17 cellular contexts compared by ENCODE assay signal in the genomic region with DNA sequence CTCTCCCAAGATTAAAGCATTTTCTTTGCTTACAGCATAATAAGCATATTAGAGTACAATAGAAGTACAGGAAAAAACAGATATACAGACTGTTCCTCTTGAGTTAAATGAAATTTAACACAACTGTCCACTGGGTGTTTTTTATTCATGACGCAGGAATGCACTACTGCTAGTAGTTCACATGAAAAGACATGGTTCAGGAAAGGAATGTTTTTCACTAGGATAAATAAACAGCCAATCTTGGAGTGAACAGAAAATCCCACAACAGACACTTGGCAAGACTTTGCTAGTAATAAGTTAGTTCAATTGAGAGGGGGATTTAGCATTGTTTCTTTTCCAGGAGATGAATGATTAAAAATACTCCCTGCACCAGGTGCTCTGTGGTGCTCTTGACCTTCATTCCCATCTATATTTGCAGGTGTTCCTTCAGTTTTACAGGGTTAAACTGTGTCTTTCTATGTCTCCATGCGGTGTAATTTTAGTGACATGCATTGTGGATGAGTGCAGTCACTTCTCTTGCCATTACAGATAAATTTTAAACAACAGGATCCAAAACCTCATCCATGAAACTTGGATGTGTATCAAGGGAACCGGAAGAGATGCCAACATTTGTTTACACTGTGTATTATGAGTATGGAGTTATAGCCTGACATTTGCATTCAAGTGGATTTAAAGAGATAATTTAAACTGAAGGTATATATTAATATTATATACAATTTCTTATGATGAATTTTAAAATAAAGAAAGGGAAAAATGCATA.
DNase-seq lines count a peak whose midpoint lies in the region; ATAC-seq, FAIRE-seq and TF ChIP-seq lines count a peak whose summit lies in the region.
"Had no signal": no experiment of that assay in that cellular context is flagged by ENCODE, and none has a peak within 500 bp of the region (broad histone marks: within the 10 kb centered on the region; RNA-seq: fewer than 3 reads in every experiment).

No MANE protein-coding gene starts in this region.

- no TSS peak for BruUV-seq in HepG2 (replicated peaks; lab: Mats Ljungman, UMichigan)

- TF ChIP-seq EP300 in HepG2 (IDR thresholded peaks at IDR 0.05; ENCODE audit: low read depth in 2 of 2, low read length in 2 of 2) = no peak
- TF ChIP-seq EP300 in HepG2 (CRISPR knock-in tag; IDR thresholded peaks at IDR 0.05; ENCODE audit: borderline replicate concordance) = no peak

- no peak overlapping the region for H3K4ac ChIP-seq in mesenchymal stem cell (ENCODE audit: low read depth in 1 of 2, low read length in 2 of 2)

- H3K79me2 ChIP-seq in astrocyte (ENCODE audit: insufficient read depth, low read length) (no peaks in the 10 kb centered on the region), HepG2 (ENCODE audit: insufficient read depth, low read length) (no peaks in the 10 kb centered on the region)

- peaks cover 5% of the 10 kb centered on the region for H3K9me3 Mint-ChIP-seq in astrocyte (ENCODE audit: unreplicated experiment)

- no peaks in the 10 kb centered on the region for H3K79me1 ChIP-seq in mesenchymal stem cell (replicated peaks; ENCODE audit: low read length, poor library complexity, severe bottlenecking)

- CTCF ChIA-PET in HEK293T (lab: Yijun Ruan, JAX) = no interaction called here
- CTCF ChIA-PET in HepG2 (lab: Yijun Ruan, JAX; ENCODE audit: low intra/inter-chr PET ratio, low total read pairs) = no interaction called here

- H2AK5ac ChIP-seq in mesenchymal stem cell (ENCODE audit: low read length, severe bottlenecking) = no peak overlapping the region

- H3K27ac Mint-ChIP-seq in astrocyte (ENCODE audit: unreplicated experiment) = no peak overlapping the region

- H3K4me3 ChIP-seq in astrocyte (ENCODE audit: insufficient read depth, low read depth, low read length) (no peak overlapping the region), mesenchymal stem cell (ENCODE audit: insufficient read depth in 1 of 2, low read depth in 1 of 2, low read length in 2 of 2) (no peak overlapping the region), HepG2 (replicated peaks in 1 of 3; ENCODE audit: insufficient read depth in 1 of 3, low read depth in 2 of 3, low read length in 3 of 3) (no peak overlapping the region)
- H3K4me3 ChIP-seq: BLaER1 treated with 17β-estradiol and CSF1 and Interleukin-3, amounts not matched to agents 10 nM and 100 nM had no signal

- FAIRE-seq in astrocyte (lab: Jason Lieb, UNC) (no peak), HepG2 (lab: Jason Lieb, UNC) (no peak)
- FAIRE-seq: A204.1, HTR-8/SVneo had no signal

- H3K18ac ChIP-seq in mesenchymal stem cell (ENCODE audit: low read depth in 1 of 2, low read length in 2 of 2) = no peak overlapping the region

- TF ChIP-seq CTCF in astrocyte (IDR thresholded peaks at IDR 0.05; ENCODE audit: insufficient read depth, low read depth, low read length) (no peak), HepG2 (CRISPR knock-in tag; IDR thresholded peaks at IDR 0.05) (no peak)

- intact Hi-C loops in HepG2 (cut with micrococcal nuclease; ENCODE audit: unreplicated experiment) = no loop called here

- POLR2A ChIA-PET in HEK293T (lab: Yijun Ruan, JAX) (no interaction called here), HepG2 (lab: Yijun Ruan, JAX) (no interaction called here)

- no peak overlapping the region for H3K23ac ChIP-seq in mesenchymal stem cell (ENCODE audit: low read length in 2 of 2)

- H3K4me2 ChIP-seq in astrocyte (ENCODE audit: low read length) (no peak overlapping the region), mesenchymal stem cell (ENCODE audit: low read length, poor library complexity, severe bottlenecking) (no peak overlapping the region), HepG2 (ENCODE audit: low read depth, low read length) (no peak overlapping the region)
- H3K4me2 ChIP-seq: BLaER1 treated with 17β-estradiol and CSF1 and Interleukin-3, amounts not matched to agents 10 nM and 100 nM had no signal

- H3K4me1 Mint-ChIP-seq in astrocyte (ENCODE audit: low read depth, unreplicated experiment) = no peaks in the 10 kb centered on the region

- H3K9ac ChIP-seq in astrocyte (ENCODE audit: low read length) (no peak overlapping the region), mesenchymal stem cell (ENCODE audit: low read length) (no peak overlapping the region), HepG2 (ENCODE audit: insufficient read depth, low read depth, low read length) (no peak overlapping the region)
- H3K9ac ChIP-seq: BLaER1 treated with 17β-estradiol and CSF1 and Interleukin-3, amounts not matched to agents 10 nM and 100 nM had no signal

- no peak overlapping the region for H4K91ac ChIP-seq in mesenchymal stem cell (ENCODE audit: low read length)

- no peak overlapping the region for H4K8ac ChIP-seq in mesenchymal stem cell (ENCODE audit: low read length)

- H3K4me3 Mint-ChIP-seq in astrocyte (ENCODE audit: unreplicated experiment) = no peak overlapping the region

- TF ChIP-seq RAD21 in HepG2 (CRISPR knock-in tag; IDR thresholded peaks at IDR 0.05) = no peak

- no peak for TF ChIP-seq POLR2A in HepG2 (IDR thresholded peaks at IDR 0.05; ENCODE audit: insufficient read depth in 1 of 2, low read depth in 2 of 2, low read length in 2 of 2)

- WGBS in mesenchymal stem cell = 100% methylated on average over 1 of the region's 3 CpGs
- WGBS in HepG2 (ENCODE audit: low lambda C conversion rate) = 0% methylated on average over 3 of the region's 3 CpGs

- H3K27me3 ChIP-seq in astrocyte (ENCODE audit: insufficient read depth, low read length) (no peaks in the 10 kb centered on the region), mesenchymal stem cell (ENCODE audit: control insufficient read depth in 1 of 2, insufficient read depth in 1 of 2, low read length in 2 of 2) (no peaks in the 10 kb centered on the region), HepG2 (ENCODE audit: control insufficient read depth in 1 of 2, insufficient read depth in 2 of 2, low read length in 2 of 2) (no peaks in the 10 kb centered on the region)
- H3K27me3 ChIP-seq: BLaER1 treated with 17β-estradiol and CSF1 and Interleukin-3, amounts not matched to agents 10 nM and 100 nM had no signal

- H3K4me1 ChIP-seq in astrocyte (ENCODE audit: insufficient read depth, low read length) (no peaks in the 10 kb centered on the region), mesenchymal stem cell (ENCODE audit: control insufficient read depth, insufficient read depth, low read depth, low read length) (no peaks in the 10 kb centered on the region), HepG2 (ENCODE audit: insufficient read depth, low read length) (no peaks in the 10 kb centered on the region)
- H3K4me1 ChIP-seq: BLaER1 treated with 17β-estradiol and CSF1 and Interleukin-3, amounts not matched to agents 10 nM and 100 nM had no signal

- H2AFZ ChIP-seq in astrocyte (ENCODE audit: low read depth, low read length) (peak overlapping the region; percentile 26), mesenchymal stem cell (ENCODE audit: low read depth, low read length) (no peak overlapping the region), HepG2 (ENCODE audit: low read length) (no peak overlapping the region)

- H3K27ac ChIP-seq in astrocyte (ENCODE audit: low read depth, low read length) = no peak overlapping the region
- H3K27ac ChIP-seq in mesenchymal stem cell (ENCODE audit: low read length, poor library complexity, severe bottlenecking) = no peak overlapping the region
- no peak overlapping the region for H3K27ac ChIP-seq in HepG2 (ENCODE audit: extremely low read length, insufficient read depth, low read length)
- H3K27ac ChIP-seq: BLaER1 treated with 17β-estradiol and CSF1 and Interleukin-3, amounts not matched to agents 10 nM and 100 nM; HL-60 had no signal

- H2BK120ac ChIP-seq in mesenchymal stem cell (ENCODE audit: low read depth, low read length) = no peak overlapping the region

- no peak overlapping the region for H2BK12ac ChIP-seq in mesenchymal stem cell (ENCODE audit: low read length in 2 of 2)

- no peak overlapping the region for H2BK15ac ChIP-seq in mesenchymal stem cell (ENCODE audit: low read depth, poor library complexity, severe bottlenecking)

- H3K27me3 Mint-ChIP-seq in astrocyte (ENCODE audit: low read depth, unreplicated experiment) = no peaks in the 10 kb centered on the region

- ATAC-seq in HepG2 = no peak
- ATAC-seq: Panc1 had no signal

- H4K20me1 ChIP-seq in astrocyte (ENCODE audit: insufficient read depth, low read length) = no peaks in the 10 kb centered on the region
- H4K20me1 ChIP-seq in HepG2 (ENCODE audit: insufficient read depth, low read length) = no peaks in the 10 kb centered on the region
- H4K20me1 ChIP-seq: BLaER1 treated with 17β-estradiol and CSF1 and Interleukin-3, amounts not matched to agents 10 nM and 100 nM had no signal

- DNase-seq in DMS53 (lab: John Stamatoyannopoulos, UW) (peak; percentile 40), NCI-H1105 (lab: John Stamatoyannopoulos, UW) (peak; percentile 70), astrocyte (ENCODE audit: low read depth) (peak; percentile 19), mesenchymal stem cell (peak; percentile 51), HEK293T (ENCODE audit: extremely low spot score) (no peak), NCI-H187 (lab: John Stamatoyannopoulos, UW) (no peak), HepG2 (ENCODE audit: low spot score) (no peak), KG1 (lab: John Stamatoyannopoulos, UW) (no peak)
- DNase-seq: HCEC 1CT, NCI-H1694 treated with DMSO at 0.1 percent for 48 hours, NCI-H446 treated with DMSO at 0.1 percent for 48 hours, NCI-H82 had no signal

- no peaks in the 10 kb centered on the region for H3K9me3 ChIP-seq in astrocyte (ENCODE audit: insufficient read depth, low read depth, low read length)
- no peaks in the 10 kb centered on the region for H3K9me3 ChIP-seq in mesenchymal stem cell (ENCODE audit: control insufficient read depth, low read length)
- no peaks in the 10 kb centered on the region for H3K9me3 ChIP-seq in HepG2 (ENCODE audit: low read length)
- H3K9me3 ChIP-seq: BLaER1 treated with 17β-estradiol and CSF1 and Interleukin-3, amounts not matched to agents 10 nM and 100 nM had no signal

- H2BK5ac ChIP-seq in mesenchymal stem cell (ENCODE audit: low read depth, low read length, poor library complexity, severe bottlenecking) = no peak overlapping the region

- in situ Hi-C loops in HepG2 (cut with HindIII; ENCODE audit: extremely low pct_ligation_motif_present, low pct_unique_long_range_greater_than_20kb) = no loop called here

- H3K36me3 ChIP-seq in astrocyte (ENCODE audit: insufficient read depth, low read length) (no peaks in the 10 kb centered on the region), mesenchymal stem cell (ENCODE audit: control insufficient read depth in 1 of 2, insufficient read depth in 2 of 2, low read depth in 1 of 2, low read length in 2 of 2) (no peaks in the 10 kb centered on the region), HepG2 (replicated peaks in 1 of 2; ENCODE audit: control insufficient read depth in 1 of 2, insufficient read depth in 2 of 2, low read length in 2 of 2) (no peaks in the 10 kb centered on the region)
- H3K36me3 ChIP-seq: BLaER1 treated with 17β-estradiol and CSF1 and Interleukin-3, amounts not matched to agents 10 nM and 100 nM had no signal

- no peaks in the 10 kb centered on the region for H3K36me3 Mint-ChIP-seq in astrocyte (ENCODE audit: low read depth, unreplicated experiment)

- no peak overlapping the region for H3K14ac ChIP-seq in mesenchymal stem cell (ENCODE audit: low read length in 2 of 2)

TF ChIP-seq in HEK293T, 16 proteins besides CTCF, POLR2A, EP300 and RAD21 (continues in another document):
- no peak for TF ChIP-seq NFRKB (IDR thresholded peaks at IDR 0.05)
- TF ChIP-seq ZNF384 (IDR thresholded peaks at IDR 0.05) = no peak

TF ChIP-seq in HepG2, 621 proteins besides CTCF, POLR2A, EP300 and RAD21 (continues in another document):
- no peak for TF ChIP-seq ATF7-NPFF (CRISPR knock-in tag; IDR thresholded peaks at IDR 0.05; ENCODE audit: low read depth)

Comparison
In these comparisons a context has a peak if more than half of its experiments do, and no peak if none do; other contexts are left out.
1. DNase-seq: peak in DMS53 (single experiment), NCI-H1105 (single experiment), astrocyte (single experiment) and mesenchymal stem cell (single experiment); none in HEK293T (single experiment), NCI-H187 (0 of 2), HepG2 (single experiment) and KG1 (single experiment).